21 cellular contexts compared by ENCODE assay signal in the genomic region with DNA sequence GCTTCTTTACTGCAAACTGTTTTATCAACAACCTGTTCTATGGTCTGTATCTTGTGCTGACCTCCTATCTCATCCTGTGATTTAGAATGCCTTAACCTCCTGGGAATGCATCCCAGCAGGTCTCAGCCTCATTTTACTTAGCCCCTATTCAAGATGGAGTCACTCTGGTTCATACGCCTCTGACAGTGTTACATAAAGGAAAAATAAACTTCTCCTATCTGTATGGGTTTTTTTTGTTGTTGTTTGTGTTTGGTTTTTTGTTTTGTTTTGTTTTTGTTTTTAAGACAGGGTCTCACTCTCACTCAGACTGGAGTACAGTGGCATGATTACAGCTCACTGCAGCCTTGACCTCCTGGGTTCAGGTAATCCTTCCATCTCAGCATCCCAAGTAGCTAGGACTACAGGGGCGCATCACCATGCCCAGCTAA.
"Had no signal": no experiment of that assay in that cellular context is flagged by ENCODE, and none has a peak within 500 bp of the region (broad histone marks: within the 10 kb centered on the region; RNA-seq: fewer than 3 reads in every experiment).

No MANE protein-coding gene starts in this region.

- H3K27me3 ChIP-seq: ascending aorta, brain microvascular endothelial cell, heart left ventricle, sigmoid colon, thyroid gland had no signal

- H3K4me1 ChIP-seq: ascending aorta, heart left ventricle, sigmoid colon had no signal

- H3K27ac Mint-ChIP-seq: activated CD4-positive, alpha-beta memory T cell treated with anti-CD3 and anti-CD28 coated beads, Interleukin-2, amount 10 ng/mL, durations not matched to agents 7 days and 5 days; memory B cell; nephron had no signal

- H3K36me3 ChIP-seq: ascending aorta, brain microvascular endothelial cell, heart left ventricle, sigmoid colon, thyroid gland, WERI-Rb-1 had no signal

- H3K4me2 ChIP-seq: smooth muscle cell had no signal

- H3K9me3 Mint-ChIP-seq: activated T-cell treated with anti-CD3 and anti-CD28 coated beads, Interleukin-2, amount 50 U/mL, for 4 hours; dendritic cell treated with granulocyte-macrophage colony-stimulating factor and Interleukin-4, amounts not matched to agents 40 ng/mL and 50 ng/mL, for 4 days; memory B cell; nephron had no signal

- H3K4me3 ChIP-seq: ascending aorta, heart left ventricle, sigmoid colon, smooth muscle cell, thyroid gland had no signal

- DNase-seq: activated CD4-positive, alpha-beta memory T cell treated with anti-CD3 and anti-CD28 coated beads, Interleukin-2, amount 10 ng/mL, durations not matched to agents 7 days and 5 days; activated naive CD4-positive, alpha-beta T cell treated with Interleukin-2 at 50 U/mL for 16 hours; activated T-cell treated with anti-CD3 and anti-CD28 coated beads, Interleukin-2, amount 50 U/mL, for 4 hours; brain microvascular endothelial cell; caudate nucleus; effector CD4-positive, alpha-beta T cell; heart left ventricle; islet precursor cell; left cardiac atrium; nucleus accumbens; sigmoid colon; stimulated activated CD4-positive, alpha-beta T cell treated with anti-CD3 and anti-CD28 coated beads, Interleukin-15, amount 100 ng/mL, for 24 hours; stimulated activated naive CD4-positive, alpha-beta T cell; substantia nigra; thyroid gland; WERI-Rb-1 had no signal

- H3K9me3 ChIP-seq: ascending aorta, heart left ventricle, sigmoid colon, thyroid gland had no signal

- H3K4me1 Mint-ChIP-seq: nephron had no signal

- ATAC-seq: activated T-cell treated with anti-CD3 and anti-CD28 coated beads, Interleukin-2, amount 50 U/mL, for 4 hours; heart left ventricle; left cardiac atrium had no signal

- H3K27ac ChIP-seq: ascending aorta, brain microvascular endothelial cell, heart left ventricle, sigmoid colon, thyroid gland, WERI-Rb-1 had no signal

- H3K4me3 Mint-ChIP-seq: activated CD4-positive, alpha-beta memory T cell treated with anti-CD3 and anti-CD28 coated beads, Interleukin-2, amount 10 ng/mL, durations not matched to agents 7 days and 5 days; activated T-cell treated with anti-CD3 and anti-CD28 coated beads, Interleukin-2, amount 50 U/mL, for 4 hours; dendritic cell treated with granulocyte-macrophage colony-stimulating factor and Interleukin-4, amounts not matched to agents 40 ng/mL and 50 ng/mL, for 4 days; memory B cell; nephron had no signal

- H3K27me3 Mint-ChIP-seq: activated CD4-positive, alpha-beta memory T cell treated with anti-CD3 and anti-CD28 coated beads, Interleukin-2, amount 10 ng/mL, durations not matched to agents 7 days and 5 days; memory B cell had no signal
